In the genomic region with DNA sequence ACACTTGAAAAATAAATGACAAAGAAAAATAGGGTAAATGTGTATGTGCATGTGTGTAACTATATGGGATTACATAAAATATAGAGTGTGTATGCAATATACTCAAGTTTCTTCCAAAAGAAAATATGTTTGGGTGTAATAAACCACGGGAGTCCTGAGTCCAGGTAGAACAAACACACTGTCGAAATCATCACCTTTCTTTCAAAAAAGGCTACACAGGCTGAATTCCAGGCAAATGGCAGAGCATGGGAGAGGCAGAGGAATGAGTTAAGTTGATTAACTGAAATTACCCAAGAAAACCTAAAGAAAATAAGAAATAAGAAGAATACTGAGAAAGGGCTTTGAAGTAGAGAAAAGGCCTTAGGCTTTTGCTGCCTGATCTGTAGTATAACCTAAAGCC, we compare ENCODE assay signal across 20 cellular contexts.
"Had no signal": no experiment of that assay in that cellular context is flagged by ENCODE, and none has a peak within 500 bp of the region (broad histone marks: within the 10 kb centered on the region; RNA-seq: fewer than 3 reads in every experiment).

No MANE protein-coding gene starts in this region.

- H3K27ac ChIP-seq: KMS-11, SJSA1, SK-N-MC had no signal

- H3K27me3 ChIP-seq: SJSA1 had no signal

- H3K4me1 Mint-ChIP-seq: IgD-negative memory B cell had no signal

- H3K4me2 ChIP-seq: KMS-11 had no signal

- ATAC-seq: K562 had no signal

- H3K4me1 ChIP-seq: SJSA1 had no signal

- H3K4me3 Mint-ChIP-seq: IgD-negative memory B cell had no signal

- DNase-seq: Kasumi-1, MM.1S, NCI-H1092 treated with DMSO at 0.1 percent for 48 hours, NCI-H1436, NCI-H187, NCI-H2029, NCI-H2081 treated with DMSO at 0.1 percent for 48 hours, NCI-H2171 treated with DMSO at 0.1 percent for 48 hours, NCI-H345, NCI-H446 treated with DMSO at 0.1 percent for 48 hours, NCI-H524, NCI-H526 treated with DMSO at 0.1 percent for 48 hours, NCI-H748 treated with DMSO at 0.1 percent for 48 hours, RPMI8226, SIG-M5 had no signal

- H3K9ac ChIP-seq: KMS-11 had no signal

- H3K27ac Mint-ChIP-seq: IgD-negative memory B cell had no signal

- H3K4me3 ChIP-seq: K562, SJSA1, SK-N-MC had no signal

- H3K9me3 Mint-ChIP-seq: IgD-negative memory B cell had no signal

- H3K27me3 Mint-ChIP-seq: IgD-negative memory B cell had no signal

- H3K9me3 ChIP-seq: SJSA1 had no signal
